Comparison of ENCODE assay signal across 20 cellular contexts in the genomic region with DNA sequence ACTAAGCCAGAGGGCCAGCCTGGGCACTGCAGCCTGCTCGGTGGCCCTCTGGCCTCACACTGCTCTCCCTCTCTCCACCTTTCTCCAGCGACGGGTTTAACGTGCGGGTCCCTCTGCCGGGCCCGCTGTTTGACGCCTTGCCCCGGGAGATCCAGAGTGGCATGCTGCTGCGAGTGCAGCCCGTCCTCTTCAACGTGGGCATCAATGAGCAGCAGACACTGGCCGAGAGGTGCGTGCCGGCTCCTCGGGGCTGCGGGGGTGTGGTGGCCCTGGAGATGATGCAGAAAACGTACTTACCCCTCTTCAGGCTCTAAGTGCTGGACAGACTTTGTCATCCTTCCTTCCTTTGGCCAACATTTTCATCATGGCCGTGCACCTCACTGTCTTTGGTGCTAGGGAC. TPM values are rescaled to one million over a fixed set of nuclear protein-coding genes. Genes with fewer than 3 reads are reported as not detected.
DNase-seq lines count a peak whose midpoint lies in the region; ATAC-seq and TF ChIP-seq lines count a peak whose summit lies in the region.
"Had no signal": no experiment of that assay in that cellular context is flagged by ENCODE, and none has a peak within 500 bp of the region (broad histone marks: within the 10 kb centered on the region; RNA-seq: fewer than 3 reads in every experiment).

No MANE protein-coding gene starts in this region.

- peaks cover 82% of the 10 kb centered on the region for H3K36me3 ChIP-seq in CD4-positive, alpha-beta memory T cell (ENCODE audit: insufficient read depth, low read length)
- H3K36me3 ChIP-seq: BE2C had no signal

- no peaks in the 10 kb centered on the region for H3K9me3 ChIP-seq in CD4-positive, alpha-beta memory T cell (ENCODE audit: control insufficient read depth in 1 of 2, low read length in 2 of 2)
- H3K9me3 ChIP-seq: BE2C had no signal

- no peak overlapping the region for H3K4me3 Mint-ChIP-seq in activated CD8-positive, alpha-beta T cell treated with anti-CD3 and anti-CD28 coated beads for 36 hours
- H3K4me3 Mint-ChIP-seq in activated CD8-positive, alpha-beta T cell treated with anti-CD3 and anti-CD28 coated beads, Interleukin-2, amount 10 ng/mL, durations not matched to agents 7 days and 5 days: no peak overlapping the region
- no peak overlapping the region for H3K4me3 Mint-ChIP-seq in stimulated activated naive CD8-positive, alpha-beta T cell treated with anti-CD3 and anti-CD28 coated beads, Interleukin-15, Interleukin-2, amounts not matched to agents 100 ng/mL and 50 ng/mL, for 24 hours
- no peak overlapping the region for H3K4me3 Mint-ChIP-seq in stimulated activated naive CD8-positive, alpha-beta T cell treated with anti-CD3 and anti-CD28 coated beads, Interleukin-15, amount 100 ng/mL, for 72 hours
- H3K4me3 Mint-ChIP-seq in naive thymus-derived CD8-positive, alpha-beta T cell: no peak overlapping the region
- no peak overlapping the region for H3K4me3 Mint-ChIP-seq in chondrocyte (ENCODE audit: unreplicated experiment)
- no peak overlapping the region for H3K4me3 Mint-ChIP-seq in CD4-positive, alpha-beta memory T cell
- H3K4me3 Mint-ChIP-seq: CD4-positive, CD25-positive, alpha-beta regulatory T cell had no signal

- peaks cover 5% of the 10 kb centered on the region for H3K4me1 Mint-ChIP-seq in activated CD8-positive, alpha-beta T cell treated with anti-CD3 and anti-CD28 coated beads for 36 hours (ENCODE audit: low read depth)
- peaks cover 30% of the 10 kb centered on the region for H3K4me1 Mint-ChIP-seq in activated CD8-positive, alpha-beta T cell treated with anti-CD3 and anti-CD28 coated beads, Interleukin-2, amount 10 ng/mL, durations not matched to agents 7 days and 5 days (ENCODE audit: low read depth)
- H3K4me1 Mint-ChIP-seq in stimulated activated naive CD8-positive, alpha-beta T cell treated with anti-CD3 and anti-CD28 coated beads, Interleukin-15, Interleukin-2, amounts not matched to agents 100 ng/mL and 50 ng/mL, for 24 hours (ENCODE audit: low read depth): no peaks in the 10 kb centered on the region
- peaks cover 13% of the 10 kb centered on the region for H3K4me1 Mint-ChIP-seq in stimulated activated naive CD8-positive, alpha-beta T cell treated with anti-CD3 and anti-CD28 coated beads, Interleukin-15, amount 100 ng/mL, for 72 hours
- peaks cover 0 to 16% (median 11%) of the 10 kb centered on the region in 4 donors for H3K4me1 Mint-ChIP-seq in naive thymus-derived CD8-positive, alpha-beta T cell
- peaks cover 22% of the 10 kb centered on the region for H3K4me1 Mint-ChIP-seq in chondrocyte (ENCODE audit: low read depth)
- H3K4me1 Mint-ChIP-seq in CD4-positive, alpha-beta memory T cell: peaks cover 0 to 9% (median 4%) of the 10 kb centered on the region in 4 donors

- TF ChIP-seq CTCF in activated CD8-positive, alpha-beta T cell treated with anti-CD3 and anti-CD28 coated beads for 36 hours (IDR thresholded peaks at IDR 0.05): no peak
- TF ChIP-seq CTCF in chondrocyte (IDR thresholded peaks at IDR 0.05): no peak

- peaks cover 26% of the 10 kb centered on the region for H3K36me3 Mint-ChIP-seq in activated CD8-positive, alpha-beta T cell treated with anti-CD3 and anti-CD28 coated beads for 36 hours (ENCODE audit: low read depth)
- peaks cover 78% of the 10 kb centered on the region for H3K36me3 Mint-ChIP-seq in activated CD8-positive, alpha-beta T cell treated with anti-CD3 and anti-CD28 coated beads, Interleukin-2, amount 10 ng/mL, durations not matched to agents 7 days and 5 days (ENCODE audit: low read depth)
- peaks cover 35% of the 10 kb centered on the region for H3K36me3 Mint-ChIP-seq in stimulated activated naive CD8-positive, alpha-beta T cell treated with anti-CD3 and anti-CD28 coated beads, Interleukin-15, Interleukin-2, amounts not matched to agents 100 ng/mL and 50 ng/mL, for 24 hours (ENCODE audit: low read depth)
- peaks cover 0 to 92% (median 14%) of the 10 kb centered on the region in 3 donors for H3K36me3 Mint-ChIP-seq in naive thymus-derived CD8-positive, alpha-beta T cell
- H3K36me3 Mint-ChIP-seq in chondrocyte (ENCODE audit: low read depth): peaks cover 30% of the 10 kb centered on the region
- H3K36me3 Mint-ChIP-seq in CD4-positive, alpha-beta memory T cell: peaks cover 58 to 78% of the 10 kb centered on the region in 2 donors

- no peaks in the 10 kb centered on the region for H3K27me3 ChIP-seq in CD4-positive, alpha-beta memory T cell (ENCODE audit: insufficient read depth, low read length)
- H3K27me3 ChIP-seq: BE2C had no signal

- H3K27ac ChIP-seq in CD4-positive, alpha-beta memory T cell (ENCODE audit: low read depth, low read length): no peak overlapping the region

- H3K27me3 Mint-ChIP-seq in activated CD8-positive, alpha-beta T cell treated with anti-CD3 and anti-CD28 coated beads for 36 hours: no peaks in the 10 kb centered on the region
- H3K27me3 Mint-ChIP-seq in activated CD8-positive, alpha-beta T cell treated with anti-CD3 and anti-CD28 coated beads, Interleukin-2, amount 10 ng/mL, durations not matched to agents 7 days and 5 days (ENCODE audit: low read depth): no peaks in the 10 kb centered on the region
- no peaks in the 10 kb centered on the region for H3K27me3 Mint-ChIP-seq in stimulated activated naive CD8-positive, alpha-beta T cell treated with anti-CD3 and anti-CD28 coated beads, Interleukin-15, Interleukin-2, amounts not matched to agents 100 ng/mL and 50 ng/mL, for 24 hours
- no peaks in the 10 kb centered on the region for H3K27me3 Mint-ChIP-seq in stimulated activated naive CD8-positive, alpha-beta T cell treated with anti-CD3 and anti-CD28 coated beads, Interleukin-15, amount 100 ng/mL, for 72 hours
- no peaks in the 10 kb centered on the region for H3K27me3 Mint-ChIP-seq in naive thymus-derived CD8-positive, alpha-beta T cell
- no peaks in the 10 kb centered on the region for H3K27me3 Mint-ChIP-seq in chondrocyte (ENCODE audit: low read depth)
- no peaks in the 10 kb centered on the region for H3K27me3 Mint-ChIP-seq in CD4-positive, alpha-beta memory T cell
- H3K27me3 Mint-ChIP-seq: CD4-positive, CD25-positive, alpha-beta regulatory T cell had no signal

- peak overlapping the region; percentile 4 for H3K27ac Mint-ChIP-seq in activated CD8-positive, alpha-beta T cell treated with anti-CD3 and anti-CD28 coated beads for 36 hours
- no peak overlapping the region for H3K27ac Mint-ChIP-seq in activated CD8-positive, alpha-beta T cell treated with anti-CD3 and anti-CD28 coated beads, Interleukin-2, amount 10 ng/mL, durations not matched to agents 7 days and 5 days
- H3K27ac Mint-ChIP-seq in stimulated activated naive CD8-positive, alpha-beta T cell treated with anti-CD3 and anti-CD28 coated beads, Interleukin-15, Interleukin-2, amounts not matched to agents 100 ng/mL and 50 ng/mL, for 24 hours: peak overlapping the region; percentile 5
- H3K27ac Mint-ChIP-seq in stimulated activated naive CD8-positive, alpha-beta T cell treated with anti-CD3 and anti-CD28 coated beads, Interleukin-15, amount 100 ng/mL, for 72 hours: peak overlapping the region in 1 of 2 donors; percentile 33
- H3K27ac Mint-ChIP-seq in naive thymus-derived CD8-positive, alpha-beta T cell: peak overlapping the region in 9 of 10 donors; percentile 3 to 92 (median 61)
- no peak overlapping the region for H3K27ac Mint-ChIP-seq in chondrocyte (ENCODE audit: unreplicated experiment)
- H3K27ac Mint-ChIP-seq in CD4-positive, alpha-beta memory T cell: peak overlapping the region in 3 of 7 donors; percentile 47 to 83 (median 67)

- no peak for ATAC-seq in activated CD8-positive, alpha-beta T cell treated with anti-CD3 and anti-CD28 coated beads for 36 hours
- no peak for ATAC-seq in activated CD8-positive, alpha-beta T cell treated with anti-CD3 and anti-CD28 coated beads, Interleukin-2, amount 10 ng/mL, durations not matched to agents 7 days and 5 days
- no peak for ATAC-seq in stimulated activated naive CD8-positive, alpha-beta T cell treated with anti-CD3 and anti-CD28 coated beads, Interleukin-15, amount 100 ng/mL, for 72 hours
- no peak for ATAC-seq in naive thymus-derived CD8-positive, alpha-beta T cell
- ATAC-seq: HCT116, PC-3 had no signal

- DNase-seq in activated CD8-positive, alpha-beta T cell treated with anti-CD3 and anti-CD28 coated beads for 36 hours: no peak
- DNase-seq in activated CD8-positive, alpha-beta T cell treated with anti-CD3 and anti-CD28 coated beads, Interleukin-2, amount 10 ng/mL, durations not matched to agents 7 days and 5 days: no peak
- no peak for DNase-seq in stimulated activated naive CD8-positive, alpha-beta T cell treated with anti-CD3 and anti-CD28 coated beads, Interleukin-15, amount 100 ng/mL, for 72 hours
- no peak for DNase-seq in naive thymus-derived CD8-positive, alpha-beta T cell
- DNase-seq in chondrocyte (ENCODE audit: low spot score): no peak
- no peak for DNase-seq in CD4-positive, alpha-beta memory T cell
- DNase-seq: BE2C; Calu3; CD4-positive, CD25-positive, alpha-beta regulatory T cell; GOT3; MM.1S; NCI-H1092; NCI-H1436 treated with DMSO at 0.1 percent for 48 hours; NCI-H2029; NCI-H345; NCI-H524 treated with DMSO at 0.1 percent for 48 hours; PC-3; RPMI8226 had no signal

- POLR2A ChIA-PET in activated CD8-positive, alpha-beta T cell treated with anti-CD3 and anti-CD28 coated beads for 36 hours (lab: Charles Lee): no interaction called here
- POLR2A ChIA-PET in activated CD8-positive, alpha-beta T cell treated with anti-CD3 and anti-CD28 coated beads, Interleukin-2, amount 10 ng/mL, durations not matched to agents 7 days and 5 days (lab: Charles Lee): no interaction called here
- POLR2A ChIA-PET in naive thymus-derived CD8-positive, alpha-beta T cell (lab: Charles Lee): no interaction called here
- POLR2A ChIA-PET in CD4-positive, alpha-beta memory T cell (lab: Charles Lee; ENCODE audit: partially characterized antibody): no interaction called here

- intact Hi-C loops in activated CD8-positive, alpha-beta T cell treated with anti-CD3 and anti-CD28 coated beads for 36 hours (cut with micrococcal nuclease): no loop called here
- intact Hi-C loops in CD4-positive, alpha-beta memory T cell (cut with micrococcal nuclease): loop anchor here (10.0 kb wide), 1 partner anchor 79 kb away; no protein-coding TSS in a partner anchor

- H3K9me3 Mint-ChIP-seq in activated CD8-positive, alpha-beta T cell treated with anti-CD3 and anti-CD28 coated beads for 36 hours: no peaks in the 10 kb centered on the region
- no peaks in the 10 kb centered on the region for H3K9me3 Mint-ChIP-seq in activated CD8-positive, alpha-beta T cell treated with anti-CD3 and anti-CD28 coated beads, Interleukin-2, amount 10 ng/mL, durations not matched to agents 7 days and 5 days (ENCODE audit: insufficient read depth)
- H3K9me3 Mint-ChIP-seq in stimulated activated naive CD8-positive, alpha-beta T cell treated with anti-CD3 and anti-CD28 coated beads, Interleukin-15, Interleukin-2, amounts not matched to agents 100 ng/mL and 50 ng/mL, for 24 hours: no peaks in the 10 kb centered on the region
- no peaks in the 10 kb centered on the region for H3K9me3 Mint-ChIP-seq in stimulated activated naive CD8-positive, alpha-beta T cell treated with anti-CD3 and anti-CD28 coated beads, Interleukin-15, amount 100 ng/mL, for 72 hours
- H3K9me3 Mint-ChIP-seq in naive thymus-derived CD8-positive, alpha-beta T cell: no peaks in the 10 kb centered on the region
- H3K9me3 Mint-ChIP-seq in chondrocyte (ENCODE audit: low read depth): no peaks in the 10 kb centered on the region
- peaks cover 0 to 2% (median 0%) of the 10 kb centered on the region in 8 donors for H3K9me3 Mint-ChIP-seq in CD4-positive, alpha-beta memory T cell

- no peak overlapping the region for H3K4me3 ChIP-seq in CD4-positive, alpha-beta memory T cell (ENCODE audit: low read length in 2 of 2)

- no peaks in the 10 kb centered on the region for H3K4me1 ChIP-seq in CD4-positive, alpha-beta memory T cell (ENCODE audit: insufficient read depth, low read length)
- H3K4me1 ChIP-seq: BE2C had no signal

- CTCF ChIA-PET in activated CD8-positive, alpha-beta T cell treated with anti-CD3 and anti-CD28 coated beads for 36 hours (lab: Charles Lee): no interaction called here
- CTCF ChIA-PET in activated CD8-positive, alpha-beta T cell treated with anti-CD3 and anti-CD28 coated beads, Interleukin-2, amount 10 ng/mL, durations not matched to agents 7 days and 5 days (lab: Charles Lee): no interaction called here
- CTCF ChIA-PET in CD4-positive, alpha-beta memory T cell (lab: Charles Lee; ENCODE audit: partially characterized antibody): no interaction called here

RNA-seq across cellular contexts. Expression of a gene that starts 42.4 kb away (rescaled TPM):
- 10 to 100 TPM; 27.5 to 32.7 TPM for total RNA-seq in activated CD8-positive, alpha-beta T cell treated with anti-CD3 and anti-CD28 coated beads for 36 hours
- 10 to 100 TPM; 18.8 to 21.8 TPM for total RNA-seq in activated CD8-positive, alpha-beta T cell treated with anti-CD3 and anti-CD28 coated beads, Interleukin-2, amount 10 ng/mL, durations not matched to agents 7 days and 5 days
- total RNA-seq in naive thymus-derived CD8-positive, alpha-beta T cell: 10 to 100 TPM; 44.9 to 48.6 TPM
- 10 to 100 TPM; 29.8 to 43.8 (median 42.4) TPM for polyA plus RNA-seq in naive thymus-derived CD8-positive, alpha-beta T cell
- total RNA-seq in chondrocyte: 16.7 to 25.9 TPM (median 19.4 TPM) in 3 replicates
- 10 to 100 TPM; 51.3 to 52.4 TPM for total RNA-seq in CD4-positive, alpha-beta memory T cell
- 10 to 100 TPM; 32.4 to 40.8 TPM for polyA plus RNA-seq in CD4-positive, alpha-beta memory T cell

RNA-seq across cellular contexts. Expression of a gene that starts 42.4 kb away (rescaled TPM):
- 10 to 100 TPM; 24.8 to 28.3 TPM for total RNA-seq in activated CD8-positive, alpha-beta T cell treated with anti-CD3 and anti-CD28 coated beads for 36 hours
- 10 to 100 TPM; 25.5 to 26.1 TPM for total RNA-seq in activated CD8-positive, alpha-beta T cell treated with anti-CD3 and anti-CD28 coated beads, Interleukin-2, amount 10 ng/mL, durations not matched to agents 7 days and 5 days
- 10 to 100 TPM; 41.3 to 45.1 TPM for total RNA-seq in naive thymus-derived CD8-positive, alpha-beta T cell
- polyA plus RNA-seq in naive thymus-derived CD8-positive, alpha-beta T cell: 10 to 100 TPM; 32.1 to 41.7 (median 36.3) TPM
- total RNA-seq in chondrocyte: 41.8 to 49.9 TPM (median 43.5 TPM) in 3 replicates
- 10 to 100 TPM; 43.5 to 47.2 TPM for total RNA-seq in CD4-positive, alpha-beta memory T cell
- polyA plus RNA-seq in CD4-positive, alpha-beta memory T cell: 10 to 100 TPM; 41.8 to 48.8 TPM

Comparison
In these comparisons a context has a peak if more than half of its experiments do, and no peak if none do; other contexts are left out.
1. H3K27ac Mint-ChIP-seq: peak in activated CD8-positive, alpha-beta T cell treated with anti-CD3 and anti-CD28 coated beads for 36 hours (single experiment), stimulated activated naive CD8-positive, alpha-beta T cell treated with anti-CD3 and anti-CD28 coated beads, Interleukin-15, Interleukin-2, amounts not matched to agents 100 ng/mL and 50 ng/mL, for 24 hours (single experiment) and naive thymus-derived CD8-positive, alpha-beta T cell (9 of 10); none in activated CD8-positive, alpha-beta T cell treated with anti-CD3 and anti-CD28 coated beads, Interleukin-2, amount 10 ng/mL, durations not matched to agents 7 days and 5 days (single experiment) and chondrocyte (single experiment).